In the genomic region with DNA sequence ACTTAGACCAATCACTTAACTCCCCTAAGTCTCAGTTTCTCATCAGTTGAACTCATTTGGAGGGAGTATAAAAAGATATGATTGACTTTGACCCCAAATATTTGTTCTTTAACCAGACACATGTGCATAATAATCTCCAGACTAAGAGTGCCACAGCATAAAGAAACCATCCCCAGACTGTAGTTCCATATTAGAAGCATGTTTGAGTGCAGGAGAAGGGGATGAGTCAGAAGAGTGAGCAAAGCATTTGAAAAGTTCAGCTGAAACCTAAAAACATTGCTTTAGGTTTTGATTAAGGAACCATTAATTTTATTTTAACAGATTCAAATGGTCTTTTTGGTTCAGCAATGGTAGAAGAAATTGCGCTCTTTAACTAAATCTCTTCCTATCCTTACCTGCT, we compare ENCODE assay signal across 17 cellular contexts.
A peak's percentile ranks its signal among the peaks of the same experiment; 100 is the strongest.
DNase-seq lines count a peak whose midpoint lies in the region; ATAC-seq and TF ChIP-seq lines count a peak whose summit lies in the region.
"Had no signal": no experiment of that assay in that cellular context is flagged by ENCODE, and none has a peak within 500 bp of the region (broad histone marks: within the 10 kb centered on the region; RNA-seq: fewer than 3 reads in every experiment).

No MANE protein-coding gene starts in this region.

- TF ChIP-seq POLR2A in HCT116 (IDR thresholded peaks at IDR 0.05; ENCODE audit: borderline replicate concordance, extremely low read depth, insufficient read depth, insufficient read length), result no peak

- CTCF ChIA-PET in HCT116 (lab: Charles Lee), result no interaction called here

- no TSS peak for BruUV-seq in HCT116 (replicated peaks; lab: Mats Ljungman, UMichigan)

- in situ Hi-C loops in astrocyte of the spinal cord (cut with HindIII; ENCODE audit: low sequenced_read_pairs), result no loop called here

- H3K79me2 ChIP-seq in HCT116 (ENCODE audit: insufficient read depth, low read length), result no peaks in the 10 kb centered on the region

- H3K36me3 ChIP-seq in HCT116 (ENCODE audit: control insufficient read depth in 1 of 2, insufficient read depth in 2 of 2, low read length in 2 of 2) (no peaks in the 10 kb centered on the region), ascending aorta (no peaks in the 10 kb centered on the region)

- TF ChIP-seq RAD21 in HCT116 (IDR thresholded peaks at IDR 0.05; ENCODE audit: low read depth), result no peak

- H3K9me2 ChIP-seq in HCT116 (ENCODE audit: insufficient read depth), result no peaks in the 10 kb centered on the region

- no peak overlapping the region for H3K9ac ChIP-seq in HCT116 (ENCODE audit: low read length)

- intact Hi-C loops in HCT116 (cut with micrococcal nuclease) (no loop called here), head of caudate nucleus (cut with DNase I) (no loop called here), ascending aorta (cut with DNase I) (no loop called here)

- TF ChIP-seq CTCF in HCT116 (IDR thresholded peaks at IDR 0.05 in 2 of 3, conservative IDR thresholded peaks at IDR 0.05 in 1 of 3; ENCODE audit: borderline replicate concordance in 1 of 3, insufficient read depth in 1 of 3, low read depth in 2 of 3, low read length in 2 of 3), result no peak
- TF ChIP-seq CTCF in astrocyte of the spinal cord (IDR thresholded peaks at IDR 0.05; ENCODE audit: low read depth, low read length), result no peak
- no peak for TF ChIP-seq CTCF in foreskin fibroblast (IDR thresholded peaks at IDR 0.05; ENCODE audit: low read depth, low read length)
- no peak for TF ChIP-seq CTCF in ascending aorta (IDR thresholded peaks at IDR 0.05)

- RAD21 ChIA-PET in HCT116 (lab: Charles Lee; ENCODE audit: low non-redundant PET in 1 of 2, low total read pairs in 2 of 2, uncharacterized antibody in 2 of 2, unreplicated experiment in 2 of 2), result no interaction called here

- H3K27me3 ChIP-seq in HCT116 (ENCODE audit: insufficient read depth, low read length) (no peaks in the 10 kb centered on the region), ascending aorta (no peaks in the 10 kb centered on the region)

- no peaks in the 10 kb centered on the region for H4K20me1 ChIP-seq in HCT116 (ENCODE audit: insufficient read depth)

- POLR2A ChIA-PET in HCT116 (lab: Charles Lee), result no interaction called here

- H3K4me2 ChIP-seq in HCT116 (ENCODE audit: low read length), result no peak overlapping the region

- no peak overlapping the region for H3K27ac ChIP-seq in HCT116 (ENCODE audit: low read depth, low read length)
- H3K27ac ChIP-seq in ascending aorta, result no peak overlapping the region

- H3K4me1 ChIP-seq in HCT116 (ENCODE audit: control insufficient read depth in 1 of 2, insufficient read depth in 2 of 2, low read length in 2 of 2) (peaks cover 0 to 4% of the 10 kb centered on the region in 2 experiments; a peak in 1 of 4 replicates), ascending aorta (no peaks in the 10 kb centered on the region)

- DNase-seq in AG08395 (ENCODE audit: low spot score), result peak; percentile 34
- no peak for DNase-seq in HCT116 (ENCODE audit: low read depth, low spot score)
- DNase-seq in astrocyte of the spinal cord (ENCODE audit: low read depth, low spot score), result peak; percentile 15
- peak; percentile 46 to 80 for DNase-seq in foreskin fibroblast
- DNase-seq in head of caudate nucleus, result no peak
- no peak for DNase-seq in ascending aorta (ENCODE audit: low spot score in 2 of 2)
- DNase-seq in NCI-H1417 (lab: John Stamatoyannopoulos, UW), result no peak
- DNase-seq: 8988T, C1 segment of cervical spinal cord, H9, Kasumi-1, NCI-H1105 treated with DMSO at 0.1 percent for 48 hours, NCI-H187, NCI-H345, NCI-H69, SHP77 had no signal

- H2AFZ ChIP-seq in HCT116 (ENCODE audit: low read depth, low read length, poor library complexity, severe bottlenecking), result no peak overlapping the region

- H3K9me3 ChIP-seq in HCT116 (ENCODE audit: control insufficient read depth in 1 of 2, insufficient read depth in 1 of 2, low read depth in 1 of 2, low read length in 2 of 2) (no peaks in the 10 kb centered on the region), ascending aorta (no peaks in the 10 kb centered on the region)

- H3K4me3 ChIP-seq in HCT116 (replicated peaks in 1 of 2; ENCODE audit: low read depth in 1 of 2, low read length in 2 of 2), result no peak overlapping the region
- no peak overlapping the region for H3K4me3 ChIP-seq in astrocyte of the spinal cord (ENCODE audit: low read depth, low read length)
- no peak overlapping the region for H3K4me3 ChIP-seq in foreskin fibroblast (ENCODE audit: low read depth in 1 of 2, low read length in 2 of 2)
- no peak overlapping the region for H3K4me3 ChIP-seq in ascending aorta

- ATAC-seq in HCT116 (no peak), GM19397 (IDR thresholded peaks at IDR 0.05; ENCODE audit: unreplicated experiment) (no peak)

TF ChIP-seq in HCT116, 20 proteins besides CTCF, POLR2A, EP300 and RAD21:
- TF ChIP-seq, protein P1, sequence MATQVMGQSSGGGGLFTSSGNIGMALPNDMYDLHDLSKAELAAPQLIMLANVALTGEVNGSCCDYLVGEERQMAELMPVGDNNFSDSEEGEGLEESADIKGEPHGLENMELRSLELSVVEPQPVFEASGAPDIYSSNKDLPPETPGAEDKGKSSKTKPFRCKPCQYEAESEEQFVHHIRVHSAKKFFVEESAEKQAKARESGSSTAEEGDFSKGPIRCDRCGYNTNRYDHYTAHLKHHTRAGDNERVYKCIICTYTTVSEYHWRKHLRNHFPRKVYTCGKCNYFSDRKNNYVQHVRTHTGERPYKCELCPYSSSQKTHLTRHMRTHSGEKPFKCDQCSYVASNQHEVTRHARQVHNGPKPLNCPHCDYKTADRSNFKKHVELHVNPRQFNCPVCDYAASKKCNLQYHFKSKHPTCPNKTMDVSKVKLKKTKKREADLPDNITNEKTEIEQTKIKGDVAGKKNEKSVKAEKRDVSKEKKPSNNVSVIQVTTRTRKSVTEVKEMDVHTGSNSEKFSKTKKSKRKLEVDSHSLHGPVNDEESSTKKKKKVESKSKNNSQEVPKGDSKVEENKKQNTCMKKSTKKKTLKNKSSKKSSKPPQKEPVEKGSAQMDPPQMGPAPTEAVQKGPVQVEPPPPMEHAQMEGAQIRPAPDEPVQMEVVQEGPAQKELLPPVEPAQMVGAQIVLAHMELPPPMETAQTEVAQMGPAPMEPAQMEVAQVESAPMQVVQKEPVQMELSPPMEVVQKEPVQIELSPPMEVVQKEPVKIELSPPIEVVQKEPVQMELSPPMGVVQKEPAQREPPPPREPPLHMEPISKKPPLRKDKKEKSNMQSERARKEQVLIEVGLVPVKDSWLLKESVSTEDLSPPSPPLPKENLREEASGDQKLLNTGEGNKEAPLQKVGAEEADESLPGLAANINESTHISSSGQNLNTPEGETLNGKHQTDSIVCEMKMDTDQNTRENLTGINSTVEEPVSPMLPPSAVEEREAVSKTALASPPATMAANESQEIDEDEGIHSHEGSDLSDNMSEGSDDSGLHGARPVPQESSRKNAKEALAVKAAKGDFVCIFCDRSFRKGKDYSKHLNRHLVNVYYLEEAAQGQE (IDR thresholded peaks at IDR 0.05; ENCODE audit: low read depth), result no peak
- 0 out of 2 replicates have a peak, but pooled peaks have one; percentile 10 for TF ChIP-seq JUND (IDR thresholded peaks at IDR 0.05)

Comparison
In these comparisons a context has a peak if more than half of its experiments do, and no peak if none do; other contexts are left out.
1. DNase-seq: peak in AG08395 (single experiment), astrocyte of the spinal cord (single experiment) and foreskin fibroblast (2 of 2); none in HCT116 (single experiment), head of caudate nucleus (0 of 42), ascending aorta (0 of 2) and NCI-H1417 (0 of 3).